ENCODE assay signal across 1 cellular context in the genomic region with DNA sequence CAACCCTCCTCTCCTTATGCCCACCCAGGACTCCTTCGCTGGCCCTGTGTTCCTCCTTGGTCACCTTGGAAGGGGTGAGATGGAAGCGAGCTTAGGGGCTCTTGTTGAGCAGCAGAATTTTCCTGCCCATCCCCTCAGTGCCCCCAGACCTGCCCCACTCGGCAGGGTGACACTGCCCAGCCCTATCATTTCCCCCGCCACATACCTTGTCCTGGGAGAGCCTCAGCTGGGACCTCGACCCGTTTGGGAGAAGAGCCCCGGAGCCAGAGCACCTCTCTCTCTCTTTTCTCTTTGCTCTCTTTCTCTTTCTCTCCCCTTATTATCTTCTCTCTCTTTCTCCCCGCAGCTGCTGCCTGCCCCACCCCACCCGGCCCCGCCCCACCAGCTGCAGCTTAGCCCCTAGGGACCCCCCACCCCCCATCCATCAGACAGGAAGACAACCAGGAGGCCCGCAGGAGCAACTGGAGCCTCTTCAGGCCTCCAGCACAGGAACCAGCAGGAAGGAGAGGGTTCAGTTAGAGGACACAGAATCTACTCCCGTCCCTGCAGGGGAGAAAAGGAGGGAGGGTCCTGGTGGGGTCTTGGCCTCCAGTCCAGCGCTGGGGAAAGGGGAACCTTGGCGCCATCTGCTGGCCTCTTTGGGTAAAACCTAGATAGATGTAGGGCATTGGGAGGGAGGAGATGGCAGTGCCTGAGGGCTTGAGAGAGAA.
TF ChIP-seq lines count a peak whose summit lies in the region.

No MANE protein-coding gene starts in this region.

TF ChIP-seq in HepG2, 621 proteins besides CTCF, POLR2A, EP300 and RAD21 (continues in another document):
- TF ChIP-seq, protein P1, sequence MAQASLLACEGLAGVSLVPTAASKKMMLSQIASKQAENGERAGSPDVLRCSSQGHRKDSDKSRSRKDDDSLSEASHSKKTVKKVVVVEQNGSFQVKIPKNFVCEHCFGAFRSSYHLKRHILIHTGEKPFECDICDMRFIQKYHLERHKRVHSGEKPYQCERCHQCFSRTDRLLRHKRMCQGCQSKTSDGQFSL (CRISPR knock-in tag; IDR thresholded peaks at IDR 0.05) = no peak
- TF ChIP-seq, protein P2, sequence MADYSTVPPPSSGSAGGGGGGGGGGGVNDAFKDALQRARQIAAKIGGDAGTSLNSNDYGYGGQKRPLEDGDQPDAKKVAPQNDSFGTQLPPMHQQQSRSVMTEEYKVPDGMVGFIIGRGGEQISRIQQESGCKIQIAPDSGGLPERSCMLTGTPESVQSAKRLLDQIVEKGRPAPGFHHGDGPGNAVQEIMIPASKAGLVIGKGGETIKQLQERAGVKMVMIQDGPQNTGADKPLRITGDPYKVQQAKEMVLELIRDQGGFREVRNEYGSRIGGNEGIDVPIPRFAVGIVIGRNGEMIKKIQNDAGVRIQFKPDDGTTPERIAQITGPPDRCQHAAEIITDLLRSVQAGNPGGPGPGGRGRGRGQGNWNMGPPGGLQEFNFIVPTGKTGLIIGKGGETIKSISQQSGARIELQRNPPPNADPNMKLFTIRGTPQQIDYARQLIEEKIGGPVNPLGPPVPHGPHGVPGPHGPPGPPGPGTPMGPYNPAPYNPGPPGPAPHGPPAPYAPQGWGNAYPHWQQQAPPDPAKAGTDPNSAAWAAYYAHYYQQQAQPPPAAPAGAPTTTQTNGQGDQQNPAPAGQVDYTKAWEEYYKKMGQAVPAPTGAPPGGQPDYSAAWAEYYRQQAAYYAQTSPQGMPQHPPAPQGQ (CRISPR knock-in tag; IDR thresholded peaks at IDR 0.05; ENCODE audit: borderline replicate concordance) = no peak
- no peak for TF ChIP-seq SRSF1 (optimal IDR thresholded peaks at IDR 0.05; ENCODE audit: low read depth, low read length)
- TF ChIP-seq ZKSCAN5 (CRISPR knock-in tag; IDR thresholded peaks at IDR 0.05) = no peak
- no peak for TF ChIP-seq SOX5 (CRISPR knock-in tag; IDR thresholded peaks at IDR 0.05; ENCODE audit: borderline replicate concordance)
- peak; percentile 69 for TF ChIP-seq STAG1 (CRISPR knock-in tag; IDR thresholded peaks at IDR 0.05)
- no peak for TF ChIP-seq GTF2F1 (IDR thresholded peaks at IDR 0.05; ENCODE audit: low read length)
- TF ChIP-seq, protein P3, sequence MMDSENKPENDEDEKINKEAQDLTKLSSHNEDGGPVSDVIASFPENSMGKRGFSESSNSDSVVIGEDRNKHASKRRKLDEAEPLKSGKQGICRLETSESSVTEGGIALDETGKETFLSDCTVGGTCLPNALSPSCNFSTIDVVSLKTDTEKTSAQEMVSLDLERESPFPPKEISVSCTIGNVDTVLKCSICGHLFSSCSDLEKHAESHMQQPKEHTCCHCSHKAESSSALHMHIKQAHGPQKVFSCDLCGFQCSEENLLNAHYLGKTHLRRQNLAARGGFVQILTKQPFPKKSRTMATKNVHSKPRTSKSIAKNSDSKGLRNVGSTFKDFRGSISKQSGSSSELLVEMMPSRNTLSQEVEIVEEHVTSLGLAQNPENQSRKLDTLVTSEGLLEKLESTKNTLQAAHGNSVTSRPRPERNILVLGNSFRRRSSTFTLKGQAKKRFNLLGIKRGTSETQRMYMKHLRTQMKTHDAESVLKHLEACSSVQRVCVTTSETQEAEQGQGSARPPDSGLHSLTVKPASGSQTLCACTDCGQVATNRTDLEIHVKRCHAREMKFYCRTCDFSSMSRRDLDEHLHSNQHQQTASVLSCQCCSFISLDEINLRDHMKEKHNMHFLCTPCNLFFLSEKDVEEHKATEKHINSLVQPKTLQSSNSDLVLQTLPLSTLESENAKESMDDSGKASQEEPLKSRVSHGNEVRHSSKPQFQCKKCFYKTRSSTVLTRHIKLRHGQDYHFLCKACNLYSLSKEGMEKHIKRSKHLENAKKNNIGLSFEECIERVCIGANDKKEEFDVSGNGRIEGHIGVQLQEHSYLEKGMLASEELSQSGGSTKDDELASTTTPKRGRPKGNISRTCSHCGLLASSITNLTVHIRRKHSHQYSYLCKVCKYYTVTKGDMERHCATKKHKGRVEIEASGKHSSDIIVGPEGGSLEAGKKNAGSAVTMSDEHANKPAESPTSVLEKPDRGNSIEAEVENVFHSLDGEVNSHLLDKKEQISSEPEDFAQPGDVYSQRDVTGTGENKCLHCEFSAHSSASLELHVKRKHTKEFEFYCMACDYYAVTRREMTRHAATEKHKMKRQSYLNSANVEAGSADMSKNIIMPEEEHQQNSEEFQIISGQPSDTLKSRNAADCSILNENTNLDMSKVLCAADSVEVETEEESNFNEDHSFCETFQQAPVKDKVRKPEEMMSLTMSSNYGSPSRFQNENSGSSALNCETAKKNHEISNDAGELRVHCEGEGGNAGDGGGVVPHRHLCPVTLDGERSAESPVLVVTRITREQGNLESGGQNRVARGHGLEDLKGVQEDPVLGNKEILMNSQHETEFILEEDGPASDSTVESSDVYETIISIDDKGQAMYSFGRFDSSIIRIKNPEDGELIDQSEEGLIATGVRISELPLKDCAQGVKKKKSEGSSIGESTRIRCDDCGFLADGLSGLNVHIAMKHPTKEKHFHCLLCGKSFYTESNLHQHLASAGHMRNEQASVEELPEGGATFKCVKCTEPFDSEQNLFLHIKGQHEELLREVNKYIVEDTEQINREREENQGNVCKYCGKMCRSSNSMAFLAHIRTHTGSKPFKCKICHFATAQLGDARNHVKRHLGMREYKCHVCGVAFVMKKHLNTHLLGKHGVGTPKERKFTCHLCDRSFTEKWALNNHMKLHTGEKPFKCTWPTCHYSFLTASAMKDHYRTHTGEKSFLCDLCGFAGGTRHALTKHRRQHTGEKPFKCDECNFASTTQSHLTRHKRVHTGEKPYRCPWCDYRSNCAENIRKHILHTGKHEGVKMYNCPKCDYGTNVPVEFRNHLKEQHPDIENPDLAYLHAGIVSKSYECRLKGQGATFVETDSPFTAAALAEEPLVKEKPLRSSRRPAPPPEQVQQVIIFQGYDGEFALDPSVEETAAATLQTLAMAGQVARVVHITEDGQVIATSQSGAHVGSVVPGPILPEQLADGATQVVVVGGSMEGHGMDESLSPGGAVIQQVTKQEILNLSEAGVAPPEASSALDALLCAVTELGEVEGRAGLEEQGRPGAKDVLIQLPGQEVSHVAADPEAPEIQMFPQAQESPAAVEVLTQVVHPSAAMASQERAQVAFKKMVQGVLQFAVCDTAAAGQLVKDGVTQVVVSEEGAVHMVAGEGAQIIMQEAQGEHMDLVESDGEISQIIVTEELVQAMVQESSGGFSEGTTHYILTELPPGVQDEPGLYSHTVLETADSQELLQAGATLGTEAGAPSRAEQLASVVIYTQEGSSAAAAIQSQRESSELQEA (CRISPR knock-in tag; IDR thresholded peaks at IDR 0.05; ENCODE audit: not compliant biosample characterization) = no peak
- TF ChIP-seq, protein P4, sequence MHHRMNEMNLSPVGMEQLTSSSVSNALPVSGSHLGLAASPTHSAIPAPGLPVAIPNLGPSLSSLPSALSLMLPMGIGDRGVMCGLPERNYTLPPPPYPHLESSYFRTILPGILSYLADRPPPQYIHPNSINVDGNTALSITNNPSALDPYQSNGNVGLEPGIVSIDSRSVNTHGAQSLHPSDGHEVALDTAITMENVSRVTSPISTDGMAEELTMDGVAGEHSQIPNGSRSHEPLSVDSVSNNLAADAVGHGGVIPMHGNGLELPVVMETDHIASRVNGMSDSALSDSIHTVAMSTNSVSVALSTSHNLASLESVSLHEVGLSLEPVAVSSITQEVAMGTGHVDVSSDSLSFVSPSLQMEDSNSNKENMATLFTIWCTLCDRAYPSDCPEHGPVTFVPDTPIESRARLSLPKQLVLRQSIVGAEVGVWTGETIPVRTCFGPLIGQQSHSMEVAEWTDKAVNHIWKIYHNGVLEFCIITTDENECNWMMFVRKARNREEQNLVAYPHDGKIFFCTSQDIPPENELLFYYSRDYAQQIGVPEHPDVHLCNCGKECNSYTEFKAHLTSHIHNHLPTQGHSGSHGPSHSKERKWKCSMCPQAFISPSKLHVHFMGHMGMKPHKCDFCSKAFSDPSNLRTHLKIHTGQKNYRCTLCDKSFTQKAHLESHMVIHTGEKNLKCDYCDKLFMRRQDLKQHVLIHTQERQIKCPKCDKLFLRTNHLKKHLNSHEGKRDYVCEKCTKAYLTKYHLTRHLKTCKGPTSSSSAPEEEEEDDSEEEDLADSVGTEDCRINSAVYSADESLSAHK (CRISPR knock-in tag; IDR thresholded peaks at IDR 0.05; ENCODE audit: borderline replicate concordance) = no peak
- no peak for TF ChIP-seq ZMYM2 (CRISPR knock-in tag; IDR thresholded peaks at IDR 0.05)
- TF ChIP-seq ZNF180 (CRISPR knock-in tag; IDR thresholded peaks at IDR 0.05; ENCODE audit: borderline replicate concordance, low read depth) = no peak
- TF ChIP-seq, protein P5, sequence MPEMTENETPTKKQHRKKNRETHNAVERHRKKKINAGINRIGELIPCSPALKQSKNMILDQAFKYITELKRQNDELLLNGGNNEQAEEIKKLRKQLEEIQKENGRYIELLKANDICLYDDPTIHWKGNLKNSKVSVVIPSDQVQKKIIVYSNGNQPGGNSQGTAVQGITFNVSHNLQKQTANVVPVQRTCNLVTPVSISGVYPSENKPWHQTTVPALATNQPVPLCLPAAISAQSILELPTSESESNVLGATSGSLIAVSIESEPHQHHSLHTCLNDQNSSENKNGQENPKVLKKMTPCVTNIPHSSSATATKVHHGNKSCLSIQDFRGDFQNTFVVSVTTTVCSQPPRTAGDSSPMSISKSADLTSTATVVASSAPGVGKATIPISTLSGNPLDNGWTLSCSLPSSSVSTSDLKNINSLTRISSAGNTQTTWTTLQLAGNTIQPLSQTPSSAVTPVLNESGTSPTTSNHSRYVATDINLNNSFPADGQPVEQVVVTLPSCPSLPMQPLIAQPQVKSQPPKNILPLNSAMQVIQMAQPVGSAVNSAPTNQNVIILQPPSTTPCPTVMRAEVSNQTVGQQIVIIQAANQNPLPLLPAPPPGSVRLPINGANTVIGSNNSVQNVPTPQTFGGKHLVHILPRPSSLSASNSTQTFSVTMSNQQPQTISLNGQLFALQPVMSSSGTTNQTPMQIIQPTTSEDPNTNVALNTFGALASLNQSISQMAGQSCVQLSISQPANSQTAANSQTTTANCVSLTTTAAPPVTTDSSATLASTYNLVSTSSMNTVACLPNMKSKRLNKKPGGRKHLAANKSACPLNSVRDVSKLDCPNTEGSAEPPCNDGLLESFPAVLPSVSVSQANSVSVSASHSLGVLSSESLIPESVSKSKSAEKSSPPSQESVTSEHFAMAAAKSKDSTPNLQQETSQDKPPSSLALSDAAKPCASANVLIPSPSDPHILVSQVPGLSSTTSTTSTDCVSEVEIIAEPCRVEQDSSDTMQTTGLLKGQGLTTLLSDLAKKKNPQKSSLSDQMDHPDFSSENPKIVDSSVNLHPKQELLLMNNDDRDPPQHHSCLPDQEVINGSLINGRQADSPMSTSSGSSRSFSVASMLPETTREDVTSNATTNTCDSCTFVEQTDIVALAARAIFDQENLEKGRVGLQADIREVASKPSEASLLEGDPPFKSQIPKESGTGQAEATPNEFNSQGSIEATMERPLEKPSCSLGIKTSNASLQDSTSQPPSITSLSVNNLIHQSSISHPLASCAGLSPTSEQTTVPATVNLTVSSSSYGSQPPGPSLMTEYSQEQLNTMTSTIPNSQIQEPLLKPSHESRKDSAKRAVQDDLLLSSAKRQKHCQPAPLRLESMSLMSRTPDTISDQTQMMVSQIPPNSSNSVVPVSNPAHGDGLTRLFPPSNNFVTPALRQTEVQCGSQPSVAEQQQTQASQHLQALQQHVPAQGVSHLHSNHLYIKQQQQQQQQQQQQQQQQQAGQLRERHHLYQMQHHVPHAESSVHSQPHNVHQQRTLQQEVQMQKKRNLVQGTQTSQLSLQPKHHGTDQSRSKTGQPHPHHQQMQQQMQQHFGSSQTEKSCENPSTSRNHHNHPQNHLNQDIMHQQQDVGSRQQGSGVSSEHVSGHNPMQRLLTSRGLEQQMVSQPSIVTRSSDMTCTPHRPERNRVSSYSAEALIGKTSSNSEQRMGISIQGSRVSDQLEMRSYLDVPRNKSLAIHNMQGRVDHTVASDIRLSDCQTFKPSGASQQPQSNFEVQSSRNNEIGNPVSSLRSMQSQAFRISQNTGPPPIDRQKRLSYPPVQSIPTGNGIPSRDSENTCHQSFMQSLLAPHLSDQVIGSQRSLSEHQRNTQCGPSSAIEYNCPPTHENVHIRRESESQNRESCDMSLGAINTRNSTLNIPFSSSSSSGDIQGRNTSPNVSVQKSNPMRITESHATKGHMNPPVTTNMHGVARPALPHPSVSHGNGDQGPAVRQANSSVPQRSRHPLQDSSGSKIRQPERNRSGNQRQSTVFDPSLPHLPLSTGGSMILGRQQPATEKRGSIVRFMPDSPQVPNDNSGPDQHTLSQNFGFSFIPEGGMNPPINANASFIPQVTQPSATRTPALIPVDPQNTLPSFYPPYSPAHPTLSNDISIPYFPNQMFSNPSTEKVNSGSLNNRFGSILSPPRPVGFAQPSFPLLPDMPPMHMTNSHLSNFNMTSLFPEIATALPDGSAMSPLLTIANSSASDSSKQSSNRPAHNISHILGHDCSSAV (CRISPR knock-in tag; IDR thresholded peaks at IDR 0.05; ENCODE audit: borderline replicate concordance) = no peak
- TF ChIP-seq, protein P6, sequence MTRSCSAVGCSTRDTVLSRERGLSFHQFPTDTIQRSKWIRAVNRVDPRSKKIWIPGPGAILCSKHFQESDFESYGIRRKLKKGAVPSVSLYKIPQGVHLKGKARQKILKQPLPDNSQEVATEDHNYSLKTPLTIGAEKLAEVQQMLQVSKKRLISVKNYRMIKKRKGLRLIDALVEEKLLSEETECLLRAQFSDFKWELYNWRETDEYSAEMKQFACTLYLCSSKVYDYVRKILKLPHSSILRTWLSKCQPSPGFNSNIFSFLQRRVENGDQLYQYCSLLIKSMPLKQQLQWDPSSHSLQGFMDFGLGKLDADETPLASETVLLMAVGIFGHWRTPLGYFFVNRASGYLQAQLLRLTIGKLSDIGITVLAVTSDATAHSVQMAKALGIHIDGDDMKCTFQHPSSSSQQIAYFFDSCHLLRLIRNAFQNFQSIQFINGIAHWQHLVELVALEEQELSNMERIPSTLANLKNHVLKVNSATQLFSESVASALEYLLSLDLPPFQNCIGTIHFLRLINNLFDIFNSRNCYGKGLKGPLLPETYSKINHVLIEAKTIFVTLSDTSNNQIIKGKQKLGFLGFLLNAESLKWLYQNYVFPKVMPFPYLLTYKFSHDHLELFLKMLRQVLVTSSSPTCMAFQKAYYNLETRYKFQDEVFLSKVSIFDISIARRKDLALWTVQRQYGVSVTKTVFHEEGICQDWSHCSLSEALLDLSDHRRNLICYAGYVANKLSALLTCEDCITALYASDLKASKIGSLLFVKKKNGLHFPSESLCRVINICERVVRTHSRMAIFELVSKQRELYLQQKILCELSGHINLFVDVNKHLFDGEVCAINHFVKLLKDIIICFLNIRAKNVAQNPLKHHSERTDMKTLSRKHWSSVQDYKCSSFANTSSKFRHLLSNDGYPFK (CRISPR knock-in tag; IDR thresholded peaks at IDR 0.05; ENCODE audit: borderline replicate concordance) = no peak
- TF ChIP-seq, protein P7, sequence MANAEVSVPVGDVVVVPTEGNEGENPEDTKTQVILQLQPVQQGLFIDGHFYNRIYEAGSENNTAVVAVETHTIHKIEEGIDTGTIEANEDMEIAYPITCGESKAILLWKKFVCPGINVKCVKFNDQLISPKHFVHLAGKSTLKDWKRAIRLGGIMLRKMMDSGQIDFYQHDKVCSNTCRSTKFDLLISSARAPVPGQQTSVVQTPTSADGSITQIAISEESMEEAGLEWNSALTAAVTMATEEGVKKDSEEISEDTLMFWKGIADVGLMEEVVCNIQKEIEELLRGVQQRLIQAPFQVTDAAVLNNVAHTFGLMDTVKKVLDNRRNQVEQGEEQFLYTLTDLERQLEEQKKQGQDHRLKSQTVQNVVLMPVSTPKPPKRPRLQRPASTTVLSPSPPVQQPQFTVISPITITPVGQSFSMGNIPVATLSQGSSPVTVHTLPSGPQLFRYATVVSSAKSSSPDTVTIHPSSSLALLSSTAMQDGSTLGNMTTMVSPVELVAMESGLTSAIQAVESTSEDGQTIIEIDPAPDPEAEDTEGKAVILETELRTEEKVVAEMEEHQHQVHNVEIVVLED (CRISPR knock-in tag; IDR thresholded peaks at IDR 0.05; ENCODE audit: borderline replicate concordance) = no peak
- no peak for TF ChIP-seq ZNF850 (CRISPR knock-in tag; conservative IDR thresholded peaks at IDR 0.05)
- no peak for TF ChIP-seq HHEX (CRISPR knock-in tag; IDR thresholded peaks at IDR 0.05)
